In genomic region chr20:35699127-35699913, GRCh38 we compare ENCODE assay signal across 8 cellular contexts. TPM values are rescaled to one million over a fixed set of nuclear protein-coding genes. Genes with fewer than 3 reads are reported as not detected.
DNase-seq lines count a peak whose midpoint lies in the region; ATAC-seq and TF ChIP-seq lines count a peak whose summit lies in the region.

NFS1 (minus strand) TSS chr20:35699352; CDS start chr20:35699288, 64 bp downstream.
ROMO1 (plus strand) TSS chr20:35699405; CDS start chr20:35699633, 228 bp downstream.

- no peaks in the 10 kb centered on the region for H3K9me3 Mint-ChIP-seq in activated CD4-positive, alpha-beta T cell treated with anti-CD3 and anti-CD28 coated beads for 36 hours (ENCODE audit: low read depth)

- H3K27ac Mint-ChIP-seq in activated CD4-positive, alpha-beta T cell treated with anti-CD3 and anti-CD28 coated beads for 36 hours, result peak within 1 kb of the TSS; percentile 98

- ATAC-seq in GM18909 (IDR thresholded peaks at IDR 0.05; ENCODE audit: poor library complexity, unreplicated experiment) (peak; percentile 80), HG03196 (IDR thresholded peaks at IDR 0.05; ENCODE audit: unreplicated experiment) (peak; percentile 74)
- peak; percentile 92 for ATAC-seq in activated CD4-positive, alpha-beta T cell treated with anti-CD3 and anti-CD28 coated beads for 36 hours

- POLR2A ChIA-PET in activated CD4-positive, alpha-beta T cell treated with anti-CD3 and anti-CD28 coated beads for 36 hours (lab: Charles Lee), result interaction anchor here (0.6 to 1.2 kb wide), 7 partner anchors 12 to 246 kb away, joined by 3 to 8 read pairs (median 3); partner anchors contain the start of genes CPNE1, RBM12, RBM39 and SPAG4

- H3K36me3 Mint-ChIP-seq in activated CD4-positive, alpha-beta T cell treated with anti-CD3 and anti-CD28 coated beads for 36 hours (ENCODE audit: low read depth), result peaks cover 59% of the 10 kb centered on the region

- peak within 1 kb of the TSS; percentile 98 for H3K4me3 ChIP-seq in choroid plexus epithelial cell (ENCODE audit: low read depth, low read length)

- no peaks in the 10 kb centered on the region for H3K27me3 Mint-ChIP-seq in activated CD4-positive, alpha-beta T cell treated with anti-CD3 and anti-CD28 coated beads for 36 hours

- peaks cover 44% of the 10 kb centered on the region for H3K4me1 Mint-ChIP-seq in activated CD4-positive, alpha-beta T cell treated with anti-CD3 and anti-CD28 coated beads for 36 hours

- peak within 1 kb of the TSS; percentile 87 for H3K4me3 Mint-ChIP-seq in activated CD4-positive, alpha-beta T cell treated with anti-CD3 and anti-CD28 coated beads for 36 hours

- CTCF ChIA-PET in activated CD4-positive, alpha-beta T cell treated with anti-CD3 and anti-CD28 coated beads for 36 hours (lab: Charles Lee), result interaction anchor here (0.8 to 2.3 kb wide), 6 partner anchors 38 to 129 kb away, joined by 3 to 10 read pairs (median 3); no protein-coding TSS in a partner anchor

- DNase-seq in AG08396 (ENCODE audit: low spot score), result peak; percentile 93
- DNase-seq in NCI-H460 (ENCODE audit: extremely low read depth, low read depth), result peak; percentile 79
- DNase-seq in activated CD4-positive, alpha-beta T cell treated with anti-CD3 and anti-CD28 coated beads for 36 hours, result peak; percentile 94
- DNase-seq in choroid plexus epithelial cell (ENCODE audit: low read depth), result peak; percentile 83
- DNase-seq in kidney glomerular epithelial cell (lab: John Stamatoyannopoulos, UW), result peak; percentile 62
- peak; percentile 60 to 67 for DNase-seq in stimulated activated CD4-positive, alpha-beta T cell treated with anti-CD3 and anti-CD28 coated beads, Interleukin-1b, Interleukin-23, amount 100 ng/mL, for 1 hour (ENCODE audit: low read depth in 2 of 2)

- TF ChIP-seq CTCF in choroid plexus epithelial cell (conservative IDR thresholded peaks at IDR 0.05; ENCODE audit: low read depth, low read length), result no peak

- intact Hi-C loops in activated CD4-positive, alpha-beta T cell treated with anti-CD3 and anti-CD28 coated beads for 36 hours (cut with DNase I, micrococcal nuclease), result loop anchor here (1.0 to 10.0 kb wide), 11 partner anchors 35 to 255 kb away; partner anchors contain the start of genes CPNE1 (in 2 of the 2), RBM12 (in 2 of the 2), CEP250 (in 1 of the 2) and ERGIC3 (in 1 of the 2)

RNA-seq across cellular contexts. Expression of gene NFS1, which starts in this region (rescaled TPM):
- 92.8 and 101 TPM in 2 replicates for total RNA-seq in NCI-H460 (2014; rRNA removed; shearing (Covaris generic))
- polyA plus RNA-seq in NCI-H460 (2014; cell fraction: nucleus; rRNA removed), result 103 and 137 TPM in 2 replicates
- 10 to 100 TPM; 43.2 to 44.6 TPM for total RNA-seq in activated CD4-positive, alpha-beta T cell treated with anti-CD3 and anti-CD28 coated beads for 36 hours

RNA-seq across cellular contexts. Expression of gene ROMO1, which starts in this region (rescaled TPM):
- 251 and 306 TPM in 2 replicates for total RNA-seq in NCI-H460 (2014; rRNA removed; shearing (Covaris generic))
- 67.4 and 180 TPM in 2 replicates for polyA plus RNA-seq in NCI-H460 (2014; cell fraction: nucleus; rRNA removed)
- 100 to 1,000 TPM in 1 of 2 experiments, 10 to 100 TPM in 1; 50.4 to 112 TPM for total RNA-seq in activated CD4-positive, alpha-beta T cell treated with anti-CD3 and anti-CD28 coated beads for 36 hours

Comparison
In these comparisons a context has a peak if more than half of its experiments do, and no peak if none do; other contexts are left out.
1. Peak in every context shown above with its lines: DNase-seq, ATAC-seq and H3K4me3 ChIP-seq.